In genomic region chr3:120855665-120856437, GRCh38 we compare ENCODE assay signal across 11 cellular contexts. TPM values are rescaled to one million over a fixed set of nuclear protein-coding genes. Genes with fewer than 3 reads are reported as not detected.
A peak's percentile ranks its signal among the peaks of the same experiment; 100 is the strongest.
DNase-seq lines count a peak whose midpoint lies in the region; ATAC-seq, FAIRE-seq and TF ChIP-seq lines count a peak whose summit lies in the region.
"Had no signal": no experiment of that assay in that cellular context is flagged by ENCODE, and none has a peak within 500 bp of the region (broad histone marks: within the 10 kb centered on the region; RNA-seq: fewer than 3 reads in every experiment).

No MANE protein-coding gene starts in this region.

- intact Hi-C loops in left lung (cut with DNase I): no loop called here

- H3K4me3 ChIP-seq in AG04449 (ENCODE audit: low read depth, low read length): no peak overlapping the region
- no peak overlapping the region for H3K4me3 ChIP-seq in bronchial epithelial cell (ENCODE audit: low read depth, low read length)
- no peak overlapping the region for H3K4me3 ChIP-seq in left lung

- peak; percentile 33 for ATAC-seq in left lung
- no peak for ATAC-seq in activated CD8-positive, alpha-beta memory T cell treated with anti-CD3 and anti-CD28 coated beads, Interleukin-2, amount 10 ng/mL, durations not matched to agents 7 days and 5 days
- ATAC-seq: esophagus mucosa had no signal

- no peaks in the 10 kb centered on the region for H3K36me3 Mint-ChIP-seq in activated CD8-positive, alpha-beta memory T cell treated with anti-CD3 and anti-CD28 coated beads, Interleukin-2, amount 10 ng/mL, durations not matched to agents 7 days and 5 days

- no peaks in the 10 kb centered on the region for H3K9me3 Mint-ChIP-seq in activated CD8-positive, alpha-beta memory T cell treated with anti-CD3 and anti-CD28 coated beads, Interleukin-2, amount 10 ng/mL, durations not matched to agents 7 days and 5 days (ENCODE audit: low read depth)
- H3K9me3 Mint-ChIP-seq: stimulated activated naive CD8-positive, alpha-beta T cell treated with anti-CD3 and anti-CD28 coated beads, Interleukin-15, Interleukin-2, amounts not matched to agents 100 ng/mL and 50 ng/mL, for 24 hours had no signal

- H3K4me3 Mint-ChIP-seq in activated CD8-positive, alpha-beta memory T cell treated with anti-CD3 and anti-CD28 coated beads, Interleukin-2, amount 10 ng/mL, durations not matched to agents 7 days and 5 days: no peak overlapping the region
- H3K4me3 Mint-ChIP-seq: stimulated activated naive CD8-positive, alpha-beta T cell treated with anti-CD3 and anti-CD28 coated beads, Interleukin-15, Interleukin-2, amounts not matched to agents 100 ng/mL and 50 ng/mL, for 24 hours had no signal

- CTCF ChIA-PET in AG04449 (lab: Yijun Ruan, JAX): interaction anchor here (0.9 kb wide), 1 partner anchor 295 kb away, joined by 3 read pairs; no protein-coding TSS in a partner anchor
- CTCF ChIA-PET in activated CD8-positive, alpha-beta memory T cell treated with anti-CD3 and anti-CD28 coated beads, Interleukin-2, amount 10 ng/mL, durations not matched to agents 7 days and 5 days (lab: Charles Lee): no interaction called here

- H3K4me1 ChIP-seq in left lung: no peaks in the 10 kb centered on the region

- no peaks in the 10 kb centered on the region for H3K4me1 Mint-ChIP-seq in activated CD8-positive, alpha-beta memory T cell treated with anti-CD3 and anti-CD28 coated beads, Interleukin-2, amount 10 ng/mL, durations not matched to agents 7 days and 5 days

- H3K27ac ChIP-seq in left lung: no peak overlapping the region

- POLR2A ChIA-PET in AG04449 (lab: Yijun Ruan, JAX): interaction anchor here (0.6 kb wide), 1 partner anchor 1674 kb away, joined by 3 read pairs; no protein-coding TSS in a partner anchor

- H3K27me3 ChIP-seq in bronchial epithelial cell (ENCODE audit: control insufficient read depth, insufficient read depth, low read length): no peaks in the 10 kb centered on the region
- no peaks in the 10 kb centered on the region for H3K27me3 ChIP-seq in left lung

- no peak for FAIRE-seq in bronchial epithelial cell (lab: Jason Lieb, UNC)

- peak; percentile 63 for DNase-seq in AG04449 (ENCODE audit: low read depth, low spot score)
- DNase-seq in HS-5 (ENCODE audit: low read depth): peak; percentile 60
- DNase-seq in bronchial epithelial cell (ENCODE audit: low read depth): peak; percentile 62
- DNase-seq in left lung: peak in 1 of 2 donors; percentile 39
- DNase-seq in activated CD8-positive, alpha-beta memory T cell treated with anti-CD3 and anti-CD28 coated beads, Interleukin-2, amount 10 ng/mL, durations not matched to agents 7 days and 5 days: no peak
- DNase-seq in GM10266 (ENCODE audit: extremely low spot score): no peak
- DNase-seq in stimulated activated naive CD4-positive, alpha-beta T cell treated with Interleukin-2 at 50 U/mL for 16 hours (lab: John Stamatoyannopoulos, UW): no peak
- no peak for DNase-seq in NCI-H2227 treated with DMSO at 0.1 percent for 48 hours (lab: John Stamatoyannopoulos, UW)

- H3K27ac Mint-ChIP-seq in activated CD8-positive, alpha-beta memory T cell treated with anti-CD3 and anti-CD28 coated beads, Interleukin-2, amount 10 ng/mL, durations not matched to agents 7 days and 5 days: no peak overlapping the region
- H3K27ac Mint-ChIP-seq: progenitor cell of endocrine pancreas; stimulated activated naive CD8-positive, alpha-beta T cell treated with anti-CD3 and anti-CD28 coated beads, Interleukin-15, Interleukin-2, amounts not matched to agents 100 ng/mL and 50 ng/mL, for 24 hours had no signal

- H3K36me3 ChIP-seq in bronchial epithelial cell (ENCODE audit: control insufficient read depth, insufficient read depth, low read length) (no peaks in the 10 kb centered on the region), left lung (no peaks in the 10 kb centered on the region)

- H3K9me3 ChIP-seq in left lung: no peaks in the 10 kb centered on the region

- TF ChIP-seq CTCF in AG04449 (IDR thresholded peaks at IDR 0.05; ENCODE audit: insufficient read depth, low read length, missing control alignments): no peak
- no peak for TF ChIP-seq CTCF in bronchial epithelial cell (IDR thresholded peaks at IDR 0.05; ENCODE audit: insufficient read depth, low read length, severe bottlenecking)
- TF ChIP-seq CTCF in left lung (IDR thresholded peaks at IDR 0.05): no peak
- TF ChIP-seq CTCF in GM10266 (IDR thresholded peaks at IDR 0.05; ENCODE audit: control insufficient read depth, insufficient read depth, low read depth, missing control alignments): no peak

- peaks cover 12% of the 10 kb centered on the region for H3K27me3 Mint-ChIP-seq in activated CD8-positive, alpha-beta memory T cell treated with anti-CD3 and anti-CD28 coated beads, Interleukin-2, amount 10 ng/mL, durations not matched to agents 7 days and 5 days
- H3K27me3 Mint-ChIP-seq: progenitor cell of endocrine pancreas had no signal

RNA-seq across cellular contexts. Expression of gene STXBP5L, which starts 52.2 kb away (rescaled TPM):
- total RNA-seq in bronchial epithelial cell (not detected in 2 replicates), left lung (not detected)
- not detected for total RNA-seq in activated CD8-positive, alpha-beta memory T cell treated with anti-CD3 and anti-CD28 coated beads, Interleukin-2, amount 10 ng/mL, durations not matched to agents 7 days and 5 days
- total RNA-seq: esophagus mucosa had no signal

Comparison
In these comparisons a context has a peak if more than half of its experiments do, and no peak if none do; other contexts are left out.
1. DNase-seq: peak in AG04449 (single experiment), HS-5 (single experiment) and bronchial epithelial cell (single experiment); none in activated CD8-positive, alpha-beta memory T cell treated with anti-CD3 and anti-CD28 coated beads, Interleukin-2, amount 10 ng/mL, durations not matched to agents 7 days and 5 days (single experiment), GM10266 (single experiment), stimulated activated naive CD4-positive, alpha-beta T cell treated with Interleukin-2 at 50 U/mL for 16 hours (single experiment) and NCI-H2227 treated with DMSO at 0.1 percent for 48 hours (single experiment).